ENCODE assay signal across 11 cellular contexts in the genomic region with DNA sequence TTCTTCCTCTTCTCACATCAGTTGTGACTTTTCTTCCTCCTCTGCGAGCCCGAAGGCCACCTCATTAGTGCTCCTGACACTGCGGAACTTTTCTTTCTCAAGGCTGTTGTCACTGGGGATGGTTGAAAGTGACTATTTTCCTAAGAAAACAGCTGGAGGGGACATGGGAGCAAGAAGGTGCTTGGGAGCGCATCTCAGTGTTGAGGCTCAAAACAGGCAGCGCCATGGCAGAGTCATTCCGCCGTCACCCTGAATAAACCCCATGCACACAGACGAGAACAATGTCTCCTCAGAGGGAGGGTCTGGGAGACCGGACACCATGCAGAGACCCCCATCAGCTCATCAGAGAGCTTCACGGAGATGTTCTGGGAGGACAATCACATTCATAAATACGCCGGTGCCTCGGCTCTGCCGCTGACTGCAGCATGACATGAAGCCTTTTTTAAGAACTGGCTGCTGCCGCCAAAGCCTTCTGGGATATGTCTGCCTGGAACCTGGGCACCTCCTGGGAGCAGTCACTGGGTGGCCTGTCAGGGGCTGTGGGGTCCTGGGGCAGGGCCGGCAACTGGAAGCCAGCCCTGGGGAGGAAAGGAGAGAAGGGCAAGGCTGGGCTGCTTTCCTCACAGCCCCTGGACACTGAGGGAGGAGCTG. TPM values are rescaled to one million over a fixed set of nuclear protein-coding genes. Genes with fewer than 3 reads are reported as not detected.
DNase-seq lines count a peak whose midpoint lies in the region; ATAC-seq and TF ChIP-seq lines count a peak whose summit lies in the region.
"Had no signal": no experiment of that assay in that cellular context is flagged by ENCODE, and none has a peak within 500 bp of the region (broad histone marks: within the 10 kb centered on the region; RNA-seq: fewer than 3 reads in every experiment).

No MANE protein-coding gene starts in this region.

- ATAC-seq in psoas muscle (peak; percentile 10 to 61 (median 53)), HG03097 (IDR thresholded peaks at IDR 0.05; ENCODE audit: low FRiP score, unreplicated experiment) (no peak)
- no peak for ATAC-seq in stimulated activated naive CD8-positive, alpha-beta T cell treated with anti-CD3 and anti-CD28 coated beads, Interleukin-15, Interleukin-2, amounts not matched to agents 100 U/mL and 50 U/mL, for 24 hours

- H3K36me3 ChIP-seq in BE2C = no peaks in the 10 kb centered on the region
- H3K36me3 ChIP-seq in adrenal gland (replicated peaks in 1 of 2) = no peaks in the 10 kb centered on the region
- no peaks in the 10 kb centered on the region for H3K36me3 ChIP-seq in cardiac muscle cell
- H3K36me3 ChIP-seq in psoas muscle (ENCODE audit: insufficient read depth in 1 of 2, low read depth in 1 of 2) = no peaks in the 10 kb centered on the region

- H3K4me1 ChIP-seq in BE2C (peaks cover 53% of the 10 kb centered on the region), adrenal gland (replicated peaks in 1 of 2) (peaks cover 23 to 66% of the 10 kb centered on the region in 2 donors), cardiac muscle cell (ENCODE audit: low read depth) (peaks cover 62% of the 10 kb centered on the region), psoas muscle (peaks cover 95% of the 10 kb centered on the region)

- no peak for TF ChIP-seq POLR2A in adrenal gland (IDR thresholded peaks at IDR 0.05)

- TF ChIP-seq CTCF in BE2C (IDR thresholded peaks at IDR 0.05; ENCODE audit: low read depth, low read length) (no peak), adrenal gland (IDR thresholded peaks at IDR 0.05) (no peak), cardiac muscle cell (IDR thresholded peaks at IDR 0.05; ENCODE audit: low read depth, low read length) (no peak), psoas muscle (IDR thresholded peaks at IDR 0.05) (no peak)

- peak; percentile 35 for DNase-seq in BE2C
- peak in 1 of 7 donors; percentile 35 for DNase-seq in adrenal gland
- no peak for DNase-seq in cardiac muscle cell (ENCODE audit: low read depth in 1 of 2, low spot score in 1 of 2)
- peak in 1 of 2 donors; percentile 80 for DNase-seq in psoas muscle
- no peak for DNase-seq in stimulated activated naive CD8-positive, alpha-beta T cell treated with anti-CD3 and anti-CD28 coated beads, Interleukin-15, Interleukin-2, amounts not matched to agents 100 U/mL and 50 U/mL, for 24 hours
- no peak for DNase-seq in NCI-H2196 treated with DMSO at 0.1 percent for 48 hours (lab: John Stamatoyannopoulos, UW; ENCODE audit: unreplicated experiment)
- no peak for DNase-seq in activated gamma-delta T cell (lab: John Stamatoyannopoulos, UW)
- DNase-seq: CD8-positive, alpha-beta memory T cell; SIG-M5; stimulated activated CD4-positive, alpha-beta T cell treated with anti-CD3 and anti-CD28 coated beads, Interleukin-2, amount 100 ng/mL, for 48 hours had no signal

- 32 to 56% (median 52%) methylated on average over 5 to 16 of the region's 16 CpGs for WGBS in adrenal gland, 4 donors
- WGBS in psoas muscle, 3 donors = 7 to 17% (median 9%) methylated on average over 16 of the region's 16 CpGs

- intact Hi-C loops in adrenal gland (cut with DNase I) (no loop called here), psoas muscle (cut with DNase I) (loop anchor here (2.0 to 5.0 kb wide), 2 partner anchors 36 to 41 kb away; no protein-coding TSS in a partner anchor)

- H3K4me3 ChIP-seq in BE2C (ENCODE audit: low read depth, low read length) (peak overlapping the region; percentile 39), adrenal gland (no peak overlapping the region), cardiac muscle cell (no peak overlapping the region), psoas muscle (peak overlapping the region; percentile 47)

- H3K27me3 ChIP-seq in BE2C (no peaks in the 10 kb centered on the region), adrenal gland (no peaks in the 10 kb centered on the region), cardiac muscle cell (no peaks in the 10 kb centered on the region), psoas muscle (ENCODE audit: insufficient read depth in 3 of 3, low read length in 2 of 3) (no peaks in the 10 kb centered on the region)

- H3K9me3 ChIP-seq in BE2C = no peaks in the 10 kb centered on the region
- no peaks in the 10 kb centered on the region for H3K9me3 ChIP-seq in adrenal gland (replicated peaks in 1 of 3)
- no peaks in the 10 kb centered on the region for H3K9me3 ChIP-seq in cardiac muscle cell (ENCODE audit: low read depth)
- no peaks in the 10 kb centered on the region for H3K9me3 ChIP-seq in psoas muscle

- H3K27ac ChIP-seq in adrenal gland = peak overlapping the region in 4 of 5 donors; percentile 22 to 72 (median 64)
- H3K27ac ChIP-seq in cardiac muscle cell = peak overlapping the region; percentile 88
- peak overlapping the region; percentile 98 for H3K27ac ChIP-seq in psoas muscle

RNA-seq across cellular contexts. Expression of gene ATOH8, which starts 19.2 kb away (rescaled TPM):
- polyA plus RNA-seq in BE2C (2012; ENCODE audit: insufficient read depth, insufficient read length, low read depth) = 1.0 TPM
- 10 to 100 TPM in 3 of 8 donors, 1 to 10 TPM in 5; 3.3 to 44.0 (median 7.3) TPM for total RNA-seq in adrenal gland
- polyA plus RNA-seq in adrenal gland = 10 to 100 TPM in 1 of 3 donors, 1 to 10 TPM in 1, under 1 TPM in 1; 0.88 to 10.1 (median 6.4) TPM
- 10.6 and 12.6 TPM in 2 replicates for total RNA-seq in cardiac muscle cell
- 4.8 and 6.3 TPM in 2 replicates for polyA plus RNA-seq in cardiac muscle cell
- 10 to 100 TPM; 22.0 to 82.1 (median 57.3) TPM for total RNA-seq in psoas muscle
- polyA plus RNA-seq in psoas muscle = 10 to 100 TPM; 48.7 to 77.2 (median 59.4) TPM
- total RNA-seq: CD8-positive, alpha-beta memory T cell had no signal
- polyA plus RNA-seq: CD8-positive, alpha-beta memory T cell had no signal

Comparison
In these comparisons a context has a peak if more than half of its experiments do, and no peak if none do; other contexts are left out.
1. H3K4me3 ChIP-seq: peak in BE2C (single experiment) and psoas muscle (single experiment); none in adrenal gland (0 of 4) and cardiac muscle cell (single experiment).
2. ATAC-seq: peak in psoas muscle (4 of 4); none in stimulated activated naive CD8-positive, alpha-beta T cell treated with anti-CD3 and anti-CD28 coated beads, Interleukin-15, Interleukin-2, amounts not matched to agents 100 U/mL and 50 U/mL, for 24 hours (single experiment) and HG03097 (single experiment).
3. intact Hi-C loops: an anchor here in psoas muscle (2.0 to 5.0 kb wide); none called in adrenal gland.
4. Peak in every context shown above with its lines, with median percentiles within 50 percentile points of each other: H3K27ac ChIP-seq.